Comparison of ENCODE assay signal across 27 cellular contexts in the genomic region with DNA sequence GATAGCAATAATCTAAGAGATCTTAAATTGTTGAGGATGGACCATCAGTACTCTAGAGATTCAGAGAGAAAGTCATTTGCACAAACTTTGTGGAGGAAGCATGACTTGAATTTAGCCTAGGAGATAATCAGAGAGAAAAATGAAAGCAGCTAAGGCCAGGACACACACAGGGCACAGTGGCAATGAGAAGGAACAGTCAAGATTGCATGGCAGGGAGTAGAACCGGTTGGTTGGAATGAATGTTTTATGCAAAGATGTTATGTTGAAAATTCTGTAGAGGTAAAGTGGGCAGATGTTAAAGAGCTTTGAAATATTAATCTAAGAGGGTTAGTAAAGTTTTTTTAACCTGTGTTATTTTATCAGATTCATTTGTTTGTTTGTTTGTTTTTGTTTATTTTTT.
"Had no signal": no experiment of that assay in that cellular context is flagged by ENCODE, and none has a peak within 500 bp of the region (broad histone marks: within the 10 kb centered on the region; RNA-seq: fewer than 3 reads in every experiment).

No MANE protein-coding gene starts in this region.

- H3K27ac ChIP-seq: epithelial cell of prostate, gastrocnemius medialis, lower lobe of right lung, prostate gland, right atrium auricular region, testis, tibial artery, upper lobe of left lung had no signal

- H3K4me3 ChIP-seq: gastrocnemius medialis, lower lobe of right lung, prostate gland, right atrium auricular region, smooth muscle cell, testis, tibial artery, upper lobe of left lung had no signal

- H3K9me3 Mint-ChIP-seq: endodermal cell had no signal

- H3K4me1 Mint-ChIP-seq: naive thymus-derived CD8-positive, alpha-beta T cell; nephron progenitor cell had no signal

- H3K9me3 ChIP-seq: gastrocnemius medialis, lower lobe of right lung, prostate gland, right atrium auricular region, testis, tibial artery, upper lobe of left lung had no signal

- H3K27me3 ChIP-seq: gastrocnemius medialis, right atrium auricular region, testis, tibial artery, upper lobe of left lung had no signal

- H3K4me2 ChIP-seq: smooth muscle cell had no signal

- DNase-seq: effector CD8-positive, alpha-beta T cell; endodermal cell; foreskin fibroblast; gastrocnemius medialis; head of caudate nucleus; left ventricle myocardium superior; lower lobe of right lung; naive thymus-derived CD8-positive, alpha-beta T cell; nephron progenitor cell; nucleus accumbens; stimulated activated CD4-positive, alpha-beta T cell treated with anti-CD3 and anti-CD28 coated beads, Interleukin-12 subunit alpha, Interleukin-12 subunit beta, amount 100 ng/mL, for 4 hours; stimulated activated CD4-positive, alpha-beta T cell treated with anti-CD3 and anti-CD28 coated beads, Interleukin-1b, Interleukin-23, amount 100 ng/mL, for 48 hours; stimulated activated CD4-positive, alpha-beta T cell treated with anti-CD3 and anti-CD28 coated beads, Interleukin-4, amount 100 ng/mL, for 1 hour; stimulated activated CD8-positive, alpha-beta memory T cell treated with anti-CD3 and anti-CD28 coated beads, Interleukin-4, amount 100 ng/mL, for 48 hours; stimulated activated naive CD4-positive, alpha-beta T cell; substantia nigra; testis; tibial artery; upper lobe of left lung had no signal

- H3K36me3 ChIP-seq: gastrocnemius medialis, lower lobe of right lung, prostate gland, right atrium auricular region, tibial artery, upper lobe of left lung had no signal

- H3K27me3 Mint-ChIP-seq: dendritic cell treated with granulocyte-macrophage colony-stimulating factor and Interleukin-4, amounts not matched to agents 40 ng/mL and 50 ng/mL, for 4 days had no signal

- H3K36me3 Mint-ChIP-seq: naive thymus-derived CD8-positive, alpha-beta T cell had no signal

- ATAC-seq: esophagus mucosa; gastrocnemius medialis; left ventricle myocardium superior; lower lobe of right lung; naive thymus-derived CD8-positive, alpha-beta T cell; sciatic nerve had no signal

- H3K4me3 Mint-ChIP-seq: dendritic cell treated with granulocyte-macrophage colony-stimulating factor and Interleukin-4, amounts not matched to agents 40 ng/mL and 50 ng/mL, for 4 days; endodermal cell; naive thymus-derived CD8-positive, alpha-beta T cell; nephron progenitor cell had no signal

- FAIRE-seq: urothelium cell line had no signal

- H3K4me1 ChIP-seq: gastrocnemius medialis, lower lobe of right lung, prostate gland, right atrium auricular region, testis, tibial artery, upper lobe of left lung had no signal

- H3K27ac Mint-ChIP-seq: dendritic cell treated with granulocyte-macrophage colony-stimulating factor and Interleukin-4, amounts not matched to agents 40 ng/mL and 50 ng/mL, for 4 days; endodermal cell; naive thymus-derived CD8-positive, alpha-beta T cell; nephron progenitor cell had no signal
